20 cellular contexts compared by ENCODE assay signal in the genomic region with DNA sequence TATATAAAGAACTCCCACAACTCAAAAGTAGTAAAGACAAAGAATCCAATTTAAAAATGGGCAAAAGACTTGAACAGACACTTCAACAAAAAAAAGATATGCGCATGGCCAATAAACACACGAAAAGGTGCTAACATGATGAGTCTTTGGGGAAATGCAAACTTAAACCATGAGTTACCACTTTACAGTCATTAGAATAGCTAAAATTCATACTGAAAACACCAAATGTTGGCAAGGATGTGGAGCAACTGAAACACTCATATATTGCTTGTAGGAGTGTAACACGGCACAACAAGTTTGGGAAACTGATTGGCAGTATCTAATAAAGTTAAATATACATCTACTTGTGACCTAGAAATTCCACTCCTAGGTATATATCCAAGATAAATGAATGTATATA. TPM values are rescaled to one million over a fixed set of nuclear protein-coding genes. Genes with fewer than 3 reads are reported as not detected.
A peak's percentile ranks its signal among the peaks of the same experiment; 100 is the strongest.
DNase-seq lines count a peak whose midpoint lies in the region; ATAC-seq, FAIRE-seq and TF ChIP-seq lines count a peak whose summit lies in the region.
"Had no signal": no experiment of that assay in that cellular context is flagged by ENCODE, and none has a peak within 500 bp of the region (broad histone marks: within the 10 kb centered on the region; RNA-seq: fewer than 3 reads in every experiment).

No MANE protein-coding gene starts in this region.

- TF ChIP-seq CTCF in mammary epithelial cell (conservative IDR thresholded peaks at IDR 0.05 in 1 of 2, IDR thresholded peaks at IDR 0.05 in 1 of 2; ENCODE audit: extremely low read depth in 1 of 2, insufficient read depth in 1 of 2, low read depth in 1 of 2, low read length in 2 of 2) (no peak), breast epithelium (IDR thresholded peaks at IDR 0.05) (no peak)

- no peak for TF ChIP-seq POLR2A in breast epithelium (IDR thresholded peaks at IDR 0.05)

- WGBS in mammary epithelial cell (ENCODE audit: low coverage, missing lambda C conversion rate): 79% methylated on average over 3 of the region's 3 CpGs
- 78 to 88% (median 86%) methylated on average over 3 of the region's 3 CpGs for WGBS in small intestine, 3 donors

- no peak overlapping the region for H3K4me3 Mint-ChIP-seq in activated CD4-positive, alpha-beta T cell treated with anti-CD3 and anti-CD28 coated beads for 36 hours
- no peak overlapping the region for H3K4me3 Mint-ChIP-seq in memory B cell

- H3K36me3 ChIP-seq in mammary epithelial cell (ENCODE audit: insufficient read depth, low read length): no peaks in the 10 kb centered on the region
- H3K36me3 ChIP-seq in breast epithelium: no peaks in the 10 kb centered on the region
- H3K36me3 ChIP-seq in small intestine (ENCODE audit: control insufficient read depth in 2 of 2, insufficient read depth in 2 of 2, low read length in 2 of 2): no peaks in the 10 kb centered on the region

- intact Hi-C loops in activated CD4-positive, alpha-beta T cell treated with anti-CD3 and anti-CD28 coated beads for 36 hours (cut with DNase I, micrococcal nuclease): no loop called here
- intact Hi-C loops in mammary epithelial cell (cut with micrococcal nuclease) (no loop called here), breast epithelium (cut with DNase I; ENCODE audit: low total_unique reads) (no loop called here)

- DNase-seq in activated CD4-positive, alpha-beta T cell treated with anti-CD3 and anti-CD28 coated beads for 36 hours: no peak
- no peak for DNase-seq in activated CD4-positive, alpha-beta T cell treated with anti-CD3 and anti-CD28 coated beads, Interleukin-2, amount 50 U/mL, for 48 hours
- DNase-seq in mammary epithelial cell (no peak), breast epithelium (ENCODE audit: low spot score in 2 of 2) (no peak), memory B cell (ENCODE audit: low spot score in 2 of 2) (no peak), T-helper 2 cell (no peak), small intestine (no peak)
- DNase-seq: CD4-positive, alpha-beta memory T cell; H9; NCI-H1417; NCI-H187 treated with DMSO at 0.1 percent for 48 hours; NCI-H69 had no signal

- no peak overlapping the region for H3K9ac ChIP-seq in mammary epithelial cell (ENCODE audit: insufficient read depth, low read length)

- H3K9me3 Mint-ChIP-seq in activated CD4-positive, alpha-beta T cell treated with anti-CD3 and anti-CD28 coated beads for 36 hours (ENCODE audit: low read depth): peaks cover 16% of the 10 kb centered on the region
- H3K9me3 Mint-ChIP-seq in memory B cell: peaks cover 22% of the 10 kb centered on the region

- POLR2A ChIA-PET in activated CD4-positive, alpha-beta T cell treated with anti-CD3 and anti-CD28 coated beads for 36 hours (lab: Charles Lee): no interaction called here

- H3K9me3 ChIP-seq in mammary epithelial cell (replicated peaks; ENCODE audit: insufficient read depth, low read length) (no peaks in the 10 kb centered on the region), breast epithelium (no peaks in the 10 kb centered on the region), small intestine (ENCODE audit: control insufficient read depth, low read depth) (no peaks in the 10 kb centered on the region)

- no peak for FAIRE-seq in small intestine (lab: Jason Lieb, UNC)
- FAIRE-seq: HTR-8/SVneo, RCC 7860 had no signal

- in situ Hi-C loops in mammary epithelial cell (cut with MboI; ENCODE audit: low sequenced_read_pairs in 2 of 2): no loop called here

- CTCF ChIA-PET in activated CD4-positive, alpha-beta T cell treated with anti-CD3 and anti-CD28 coated beads for 36 hours (lab: Charles Lee): no interaction called here
- CTCF ChIA-PET in mammary epithelial cell (lab: Charles Lee; ENCODE audit: low non-redundant PET): no interaction called here

- no peaks in the 10 kb centered on the region for H3K79me2 ChIP-seq in mammary epithelial cell (ENCODE audit: insufficient read depth, low read length)

- H3K27ac Mint-ChIP-seq in activated CD4-positive, alpha-beta T cell treated with anti-CD3 and anti-CD28 coated beads for 36 hours: peak overlapping the region; percentile 64
- peak overlapping the region; percentile 1 for H3K27ac Mint-ChIP-seq in memory B cell
- H3K27ac Mint-ChIP-seq: H9 had no signal

- H3K4me2 ChIP-seq in mammary epithelial cell (ENCODE audit: insufficient read depth, low read depth, low read length): no peak overlapping the region

- H3K27me3 ChIP-seq in mammary epithelial cell (ENCODE audit: insufficient read depth, low read length) (peaks cover 5% of the 10 kb centered on the region), breast epithelium (peaks cover 6 to 28% of the 10 kb centered on the region in 2 donors), small intestine (ENCODE audit: control insufficient read depth in 2 of 2, insufficient read depth in 2 of 2, low read length in 2 of 2) (no peaks in the 10 kb centered on the region)

- no peak overlapping the region for H3K27ac ChIP-seq in mammary epithelial cell (ENCODE audit: insufficient read depth, low read depth, low read length)
- H3K27ac ChIP-seq in breast epithelium: no peak overlapping the region
- H3K27ac ChIP-seq in small intestine (ENCODE audit: low read depth in 1 of 2, low read length in 1 of 2): no peak overlapping the region
- H3K27ac ChIP-seq: 22Rv1 had no signal

- peaks cover 8% of the 10 kb centered on the region for H3K36me3 Mint-ChIP-seq in activated CD4-positive, alpha-beta T cell treated with anti-CD3 and anti-CD28 coated beads for 36 hours (ENCODE audit: low read depth)
- H3K36me3 Mint-ChIP-seq in memory B cell: peaks cover 28% of the 10 kb centered on the region

- H3K27me3 Mint-ChIP-seq in activated CD4-positive, alpha-beta T cell treated with anti-CD3 and anti-CD28 coated beads for 36 hours: no peaks in the 10 kb centered on the region
- H3K27me3 Mint-ChIP-seq in memory B cell: no peaks in the 10 kb centered on the region
- H3K27me3 Mint-ChIP-seq: B cell; CD4-positive, alpha-beta memory T cell; IgD-negative memory B cell had no signal

- H4K20me1 ChIP-seq in mammary epithelial cell (ENCODE audit: insufficient read depth, low read length): no peaks in the 10 kb centered on the region

- dilution Hi-C loops in mammary epithelial cell (cut with HindIII; ENCODE audit: low sequenced_read_pairs): no loop called here

- no peak for ATAC-seq in activated CD4-positive, alpha-beta T cell treated with anti-CD3 and anti-CD28 coated beads for 36 hours
- ATAC-seq in memory B cell (ENCODE audit: low read depth) (no peak), HG02870 (IDR thresholded peaks at IDR 0.05; ENCODE audit: unreplicated experiment) (no peak)

- peaks cover 22% of the 10 kb centered on the region for H3K4me1 Mint-ChIP-seq in activated CD4-positive, alpha-beta T cell treated with anti-CD3 and anti-CD28 coated beads for 36 hours
- H3K4me1 Mint-ChIP-seq in memory B cell: peaks cover 28% of the 10 kb centered on the region

- no peak overlapping the region for H2AFZ ChIP-seq in mammary epithelial cell (ENCODE audit: low read depth, low read length)

- H3K4me3 ChIP-seq in mammary epithelial cell (replicated peaks in 1 of 3; ENCODE audit: insufficient read depth in 1 of 3, low read depth in 2 of 3, low read length in 3 of 3) (no peak overlapping the region), breast epithelium (no peak overlapping the region), small intestine (ENCODE audit: low read depth in 1 of 2, low read length in 2 of 2) (no peak overlapping the region)

- BruUV-seq in mammary epithelial cell (replicated peaks; lab: Mats Ljungman, UMichigan): TSS peak; percentile 22

- H3K4me1 ChIP-seq in mammary epithelial cell (ENCODE audit: insufficient read depth, low read length) (no peaks in the 10 kb centered on the region), breast epithelium (no peaks in the 10 kb centered on the region), small intestine (ENCODE audit: control insufficient read depth in 2 of 2, insufficient read depth in 1 of 2, low read depth in 1 of 2, low read length in 1 of 2) (peaks cover 0 to 1% of the 10 kb centered on the region in 2 donors)

RNA-seq across cellular contexts. Expression of a gene that starts 3.0 kb away (rescaled TPM):
- total RNA-seq in activated CD4-positive, alpha-beta T cell treated with anti-CD3 and anti-CD28 coated beads for 36 hours: 10 to 100 TPM; 20.4 to 29.2 TPM
- total RNA-seq in mammary epithelial cell (under 1 TPM in 1 of 2 donors, not detected in 1; 0.71 TPM), breast epithelium (10 to 100 TPM in 2 of 3 donors, 1 to 10 TPM in 1; 9.8 to 28.6 (median 12.3) TPM)
- polyA plus RNA-seq in mammary epithelial cell (0.16 TPM), small intestine (1 to 10 TPM; 1.3 to 4.6 (median 3.7) TPM)
- polyA minus RNA-seq in mammary epithelial cell: 6.0 TPM
- total RNA-seq: LHCN-M2 had no signal
- polyA plus RNA-seq: AG04450 had no signal

RNA-seq across cellular contexts. Expression of a gene that starts 52.8 kb away (rescaled TPM):
- total RNA-seq in activated CD4-positive, alpha-beta T cell treated with anti-CD3 and anti-CD28 coated beads for 36 hours: under 1 TPM; 0.60 to 0.71 TPM
- 10 to 100 TPM in 1 of 2 donors, 1 to 10 TPM in 1; 5.2 to 18.6 TPM for total RNA-seq in mammary epithelial cell
- 9.3 TPM for polyA plus RNA-seq in mammary epithelial cell
- polyA minus RNA-seq in mammary epithelial cell: 6.0 TPM
- 1 to 10 TPM; 2.2 to 3.7 (median 3.3) TPM for total RNA-seq in breast epithelium
- polyA plus RNA-seq in small intestine: 10 to 100 TPM in 1 of 3 donors, 1 to 10 TPM in 1, under 1 TPM in 1; 0.22 to 13.2 (median 1.1) TPM
- total RNA-seq: CD4-positive, alpha-beta memory T cell had no signal
- polyA plus RNA-seq: IgD-negative memory B cell had no signal

Comparison
In these comparisons a context has a peak if more than half of its experiments do, and no peak if none do; other contexts are left out.
1. RNA of a gene that starts 3.0 kb away (total RNA-seq): 20.4 to 29.2 TPM in activated CD4-positive, alpha-beta T cell treated with anti-CD3 and anti-CD28 coated beads for 36 hours and 9.8 to 28.6 TPM in breast epithelium; 0.71 TPM in mammary epithelial cell; every median in the first group is over 4 times any median in the second.